Comparison of ENCODE assay signal across 1 cellular context in genomic region chr7:152433721-152434501, GRCh38.
TF ChIP-seq lines count a peak whose summit lies in the region.

No MANE protein-coding gene starts in this region.

TF ChIP-seq in HepG2, 621 proteins besides CTCF, POLR2A, EP300 and RAD21 (continued from another document):
- TF ChIP-seq ZBTB14 (CRISPR knock-in tag; IDR thresholded peaks at IDR 0.05) (peak; percentile 92), MNT (IDR thresholded peaks at IDR 0.05) (0 out of 2 replicates have a peak, but pooled peaks have one; percentile 25), KMT2B (CRISPR knock-in tag; IDR thresholded peaks at IDR 0.05) (0 out of 2 replicates have a peak, but pooled peaks have one; percentile 24)
